1 cellular context compared by ENCODE assay signal in genomic region chr5:90899014-90899604, GRCh38.
A peak's percentile ranks its signal among the peaks of the same experiment; 100 is the strongest.
TF ChIP-seq lines count a peak whose summit lies in the region.

No MANE protein-coding gene starts in this region.

TF ChIP-seq in HepG2, 621 proteins besides CTCF, POLR2A, EP300 and RAD21 (continued from another document and continues in another):
- TF ChIP-seq ARID4A (CRISPR knock-in tag; IDR thresholded peaks at IDR 0.05; ENCODE audit: borderline replicate concordance) (no peak; the same call in 1 of the 2 replicates), RFX3 (CRISPR knock-in tag; IDR thresholded peaks at IDR 0.05) (no peak), CBX2 (IDR thresholded peaks at IDR 0.05; ENCODE audit: low read depth, low read length) (no peak), CBX2 (CRISPR knock-in tag; IDR thresholded peaks at IDR 0.05; ENCODE audit: low read depth) (no peak), HDAC1 (CRISPR knock-in tag; IDR thresholded peaks at IDR 0.05) (no peak), ZMYM2 (CRISPR knock-in tag; IDR thresholded peaks at IDR 0.05) (no peak), ZNF879 (CRISPR knock-in tag; IDR thresholded peaks at IDR 0.05) (no peak), GMEB1 (CRISPR knock-in tag; IDR thresholded peaks at IDR 0.05; ENCODE audit: borderline replicate concordance) (peak; percentile 31; the same call in 1 of the 2 replicates), MED13 (CRISPR knock-in tag; IDR thresholded peaks at IDR 0.05) (no peak), IKZF1 (IDR thresholded peaks at IDR 0.05) (no peak), ZNF557 (CRISPR knock-in tag; IDR thresholded peaks at IDR 0.05) (no peak), TAF1 (CRISPR knock-in tag; IDR thresholded peaks at IDR 0.05) (no peak), BCL6 (CRISPR knock-in tag; IDR thresholded peaks at IDR 0.05) (peak; percentile 90), MAZ (IDR thresholded peaks at IDR 0.05; ENCODE audit: borderline replicate concordance, low read depth, low read length) (no peak), MAZ (CRISPR knock-in tag; IDR thresholded peaks at IDR 0.05; ENCODE audit: low read depth) (no peak), FOSL2 (CRISPR knock-in tag; IDR thresholded peaks at IDR 0.05) (peak; percentile 76), SP140L (CRISPR knock-in tag; IDR thresholded peaks at IDR 0.05; ENCODE audit: borderline replicate concordance) (no peak), TBL1XR1 (IDR thresholded peaks at IDR 0.05; ENCODE audit: borderline replicate concordance, low read length, partially characterized antibody) (no peak), GPBP1L1 (CRISPR knock-in tag; IDR thresholded peaks at IDR 0.05) (no peak), ZBTB38 (CRISPR knock-in tag; IDR thresholded peaks at IDR 0.05) (no peak), BATF2 (CRISPR knock-in tag; IDR thresholded peaks at IDR 0.05) (no peak), NR2C2 (CRISPR knock-in tag; IDR thresholded peaks at IDR 0.05; ENCODE audit: borderline replicate concordance) (peak; percentile 13; the same call in 1 of the 2 replicates), HOXA3 (CRISPR knock-in tag; IDR thresholded peaks at IDR 0.05) (no peak), SIN3A (IDR thresholded peaks at IDR 0.05; ENCODE audit: borderline replicate concordance, low read depth, low read length) (no peak), NAIF1 (CRISPR knock-in tag; IDR thresholded peaks at IDR 0.05; ENCODE audit: borderline replicate concordance) (no peak), TCF7L2 (IDR thresholded peaks at IDR 0.05; ENCODE audit: low read depth, low read length) (no peak), RFX1 (IDR thresholded peaks at IDR 0.05) (no peak), ZFX (CRISPR knock-in tag; IDR thresholded peaks at IDR 0.05; ENCODE audit: low read depth) (no peak), BORCS8-MEF2B (CRISPR knock-in tag; IDR thresholded peaks at IDR 0.05) (no peak), ISL2 (CRISPR knock-in tag; IDR thresholded peaks at IDR 0.05) (peak; percentile 69), DNMT1 (CRISPR knock-in tag; IDR thresholded peaks at IDR 0.05) (no peak), ZNF382 (CRISPR knock-in tag; IDR thresholded peaks at IDR 0.05; ENCODE audit: borderline replicate concordance) (no peak), STAT5B (CRISPR knock-in tag; IDR thresholded peaks at IDR 0.05) (no peak), KLF13 (CRISPR knock-in tag; IDR thresholded peaks at IDR 0.05) (no peak), ATF7 (IDR thresholded peaks at IDR 0.05) (no peak), ATF7 (CRISPR knock-in tag; IDR thresholded peaks at IDR 0.05) (no peak), DNMT3B (CRISPR knock-in tag; conservative IDR thresholded peaks at IDR 0.05) (no peak), SP2 (CRISPR knock-in tag; IDR thresholded peaks at IDR 0.05) (no peak), PHF21A (CRISPR knock-in tag; IDR thresholded peaks at IDR 0.05) (peak; percentile 43), HNF4G (IDR thresholded peaks at IDR 0.05; ENCODE audit: borderline replicate concordance, low read depth, low read length) (0 out of 2 replicates have a peak, but pooled peaks have one; percentile 11), HNF4G (CRISPR knock-in tag; IDR thresholded peaks at IDR 0.05; ENCODE audit: borderline replicate concordance, low read depth) (0 out of 2 replicates have a peak, but pooled peaks have one; percentile 39), ZNF124 (CRISPR knock-in tag; IDR thresholded peaks at IDR 0.05) (0 out of 2 replicates have a peak, but pooled peaks have one; percentile 22), ZEB1 (IDR thresholded peaks at IDR 0.05; ENCODE audit: insufficient replicate concordance, low read depth) (peak; percentile 97), KLF15 (CRISPR knock-in tag; IDR thresholded peaks at IDR 0.05; ENCODE audit: borderline replicate concordance) (no peak), MED1 (CRISPR knock-in tag; IDR thresholded peaks at IDR 0.05) (peak; percentile 54), NFKB2 (CRISPR knock-in tag; IDR thresholded peaks at IDR 0.05; ENCODE audit: borderline replicate concordance) (no peak), KLF11 (CRISPR knock-in tag; IDR thresholded peaks at IDR 0.05) (0 out of 2 replicates have a peak, but pooled peaks have one; percentile 6), ZNF607 (CRISPR knock-in tag; IDR thresholded peaks at IDR 0.05; ENCODE audit: borderline replicate concordance) (no peak), ZMAT5 (CRISPR knock-in tag; IDR thresholded peaks at IDR 0.05; ENCODE audit: borderline replicate concordance, low read depth) (no peak), MYPOP (CRISPR knock-in tag; IDR thresholded peaks at IDR 0.05) (no peak)
- TF ChIP-seq, protein P1, sequence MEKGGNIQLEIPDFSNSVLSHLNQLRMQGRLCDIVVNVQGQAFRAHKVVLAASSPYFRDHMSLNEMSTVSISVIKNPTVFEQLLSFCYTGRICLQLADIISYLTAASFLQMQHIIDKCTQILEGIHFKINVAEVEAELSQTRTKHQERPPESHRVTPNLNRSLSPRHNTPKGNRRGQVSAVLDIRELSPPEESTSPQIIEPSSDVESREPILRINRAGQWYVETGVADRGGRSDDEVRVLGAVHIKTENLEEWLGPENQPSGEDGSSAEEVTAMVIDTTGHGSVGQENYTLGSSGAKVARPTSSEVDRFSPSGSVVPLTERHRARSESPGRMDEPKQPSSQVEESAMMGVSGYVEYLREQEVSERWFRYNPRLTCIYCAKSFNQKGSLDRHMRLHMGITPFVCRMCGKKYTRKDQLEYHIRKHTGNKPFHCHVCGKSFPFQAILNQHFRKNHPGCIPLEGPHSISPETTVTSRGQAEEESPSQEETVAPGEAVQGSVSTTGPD (CRISPR knock-in tag; IDR thresholded peaks at IDR 0.05): no peak
- TF ChIP-seq, protein P2, sequence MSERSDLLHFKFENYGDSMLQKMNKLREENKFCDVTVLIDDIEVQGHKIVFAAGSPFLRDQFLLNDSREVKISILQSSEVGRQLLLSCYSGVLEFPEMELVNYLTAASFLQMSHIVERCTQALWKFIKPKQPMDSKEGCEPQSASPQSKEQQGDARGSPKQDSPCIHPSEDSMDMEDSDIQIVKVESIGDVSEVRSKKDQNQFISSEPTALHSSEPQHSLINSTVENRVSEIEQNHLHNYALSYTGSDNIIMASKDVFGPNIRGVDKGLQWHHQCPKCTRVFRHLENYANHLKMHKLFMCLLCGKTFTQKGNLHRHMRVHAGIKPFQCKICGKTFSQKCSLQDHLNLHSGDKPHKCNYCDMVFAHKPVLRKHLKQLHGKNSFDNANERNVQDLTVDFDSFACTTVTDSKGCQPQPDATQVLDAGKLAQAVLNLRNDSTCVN (CRISPR knock-in tag; IDR thresholded peaks at IDR 0.05; ENCODE audit: borderline replicate concordance): peak; percentile 61; the same call in 1 of the 2 replicates
- TF ChIP-seq, protein P3, sequence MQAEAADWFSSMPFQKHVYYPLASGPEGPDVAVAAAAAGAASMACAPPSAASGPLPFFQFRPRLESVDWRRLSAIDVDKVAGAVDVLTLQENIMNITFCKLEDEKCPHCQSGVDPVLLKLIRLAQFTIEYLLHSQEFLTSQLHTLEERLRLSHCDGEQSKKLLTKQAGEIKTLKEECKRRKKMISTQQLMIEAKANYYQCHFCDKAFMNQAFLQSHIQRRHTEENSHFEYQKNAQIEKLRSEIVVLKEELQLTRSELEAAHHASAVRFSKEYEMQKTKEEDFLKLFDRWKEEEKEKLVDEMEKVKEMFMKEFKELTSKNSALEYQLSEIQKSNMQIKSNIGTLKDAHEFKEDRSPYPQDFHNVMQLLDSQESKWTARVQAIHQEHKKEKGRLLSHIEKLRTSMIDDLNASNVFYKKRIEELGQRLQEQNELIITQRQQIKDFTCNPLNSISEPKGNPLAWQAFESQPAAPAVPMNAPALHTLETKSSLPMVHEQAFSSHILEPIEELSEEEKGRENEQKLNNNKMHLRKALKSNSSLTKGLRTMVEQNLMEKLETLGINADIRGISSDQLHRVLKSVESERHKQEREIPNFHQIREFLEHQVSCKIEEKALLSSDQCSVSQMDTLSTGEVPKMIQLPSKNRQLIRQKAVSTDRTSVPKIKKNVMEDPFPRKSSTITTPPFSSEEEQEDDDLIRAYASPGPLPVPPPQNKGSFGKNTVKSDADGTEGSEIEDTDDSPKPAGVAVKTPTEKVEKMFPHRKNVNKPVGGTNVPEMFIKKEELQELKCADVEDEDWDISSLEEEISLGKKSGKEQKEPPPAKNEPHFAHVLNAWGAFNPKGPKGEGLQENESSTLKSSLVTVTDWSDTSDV (CRISPR knock-in tag; IDR thresholded peaks at IDR 0.05): no peak
- TF ChIP-seq, protein P4, sequence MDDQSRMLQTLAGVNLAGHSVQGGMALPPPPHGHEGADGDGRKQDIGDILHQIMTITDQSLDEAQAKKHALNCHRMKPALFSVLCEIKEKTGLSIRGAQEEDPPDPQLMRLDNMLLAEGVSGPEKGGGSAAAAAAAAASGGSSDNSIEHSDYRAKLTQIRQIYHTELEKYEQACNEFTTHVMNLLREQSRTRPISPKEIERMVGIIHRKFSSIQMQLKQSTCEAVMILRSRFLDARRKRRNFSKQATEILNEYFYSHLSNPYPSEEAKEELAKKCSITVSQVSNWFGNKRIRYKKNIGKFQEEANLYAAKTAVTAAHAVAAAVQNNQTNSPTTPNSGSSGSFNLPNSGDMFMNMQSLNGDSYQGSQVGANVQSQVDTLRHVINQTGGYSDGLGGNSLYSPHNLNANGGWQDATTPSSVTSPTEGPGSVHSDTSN (CRISPR knock-in tag; IDR thresholded peaks at IDR 0.05; ENCODE audit: borderline replicate concordance): no peak
- TF ChIP-seq, protein P5, sequence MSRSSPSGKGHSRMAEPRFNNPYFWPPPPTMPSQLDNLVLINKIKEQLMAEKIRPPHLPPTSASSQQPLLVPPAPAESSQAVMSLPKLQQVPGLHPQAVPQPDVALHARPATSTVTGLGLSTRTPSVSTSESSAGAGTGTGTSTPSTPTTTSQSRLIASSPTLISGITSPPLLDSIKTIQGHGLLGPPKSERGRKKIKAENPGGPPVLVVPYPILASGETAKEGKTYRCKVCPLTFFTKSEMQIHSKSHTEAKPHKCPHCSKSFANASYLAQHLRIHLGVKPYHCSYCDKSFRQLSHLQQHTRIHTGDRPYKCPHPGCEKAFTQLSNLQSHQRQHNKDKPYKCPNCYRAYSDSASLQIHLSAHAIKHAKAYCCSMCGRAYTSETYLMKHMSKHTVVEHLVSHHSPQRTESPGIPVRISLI (CRISPR knock-in tag; IDR thresholded peaks at IDR 0.05; ENCODE audit: borderline replicate concordance): peak; percentile 72; the same call in 1 of the 2 replicates
